16 cellular contexts compared by ENCODE assay signal in genomic region chr1:101312192-101312591, GRCh38.
DNase-seq lines count a peak whose midpoint lies in the region; ATAC-seq, FAIRE-seq and TF ChIP-seq lines count a peak whose summit lies in the region.
"Had no signal": no experiment of that assay in that cellular context is flagged by ENCODE, and none has a peak within 500 bp of the region (broad histone marks: within the 10 kb centered on the region; RNA-seq: fewer than 3 reads in every experiment).

No MANE protein-coding gene starts in this region.

- H3K4me3 Mint-ChIP-seq in CD4-positive, alpha-beta T cell, result peak overlapping the region; percentile 76

- H3K36me3 ChIP-seq in Loucy (ENCODE audit: insufficient read depth, low read length), result no peaks in the 10 kb centered on the region
- H3K36me3 ChIP-seq: BE2C had no signal

- no peak for DNase-seq in CD4-positive, alpha-beta T cell
- DNase-seq in GM12891 (ENCODE audit: insufficient read length, low spot score), result no peak
- DNase-seq in central memory CD4-positive, alpha-beta T cell, result peak; percentile 19
- DNase-seq in SKM-1 treated with dmso at 0.1 percent for 144 hours (lab: John Stamatoyannopoulos, UW; ENCODE audit: unreplicated experiment), result no peak
- no peak for DNase-seq in stimulated activated CD4-positive, alpha-beta T cell treated with anti-CD3 and anti-CD28 coated beads, Interleukin-2, amount 100 ng/mL, for 24 hours
- DNase-seq in NCI-H2171 treated with DMSO at 0.1 percent for 48 hours (lab: John Stamatoyannopoulos, UW), result no peak
- DNase-seq: BE2C, EL, IMR-90, NCI-H1417 treated with DMSO at 0.1 percent for 48 hours, NCI-H524 had no signal

- H3K36me3 Mint-ChIP-seq in CD4-positive, alpha-beta T cell (ENCODE audit: low read depth), result no peaks in the 10 kb centered on the region

- peaks cover 64% of the 10 kb centered on the region for H3K4me1 Mint-ChIP-seq in CD4-positive, alpha-beta T cell (ENCODE audit: low read depth)

- H3K9me3 Mint-ChIP-seq in CD4-positive, alpha-beta T cell, result no peaks in the 10 kb centered on the region

- H3K27ac Mint-ChIP-seq in CD4-positive, alpha-beta T cell, result peak overlapping the region; percentile 96

- no peak for TF ChIP-seq POLR2A in GM12891 (IDR thresholded peaks at IDR 0.05; ENCODE audit: low read depth, low read length)

- intact Hi-C loops in CD4-positive, alpha-beta T cell (cut with DNase I, micrococcal nuclease), result loop anchor here in 1 of 2 experiments (10.0 kb wide), 1 partner anchor 143 kb away; no protein-coding TSS in a partner anchor

- H3K4me1 ChIP-seq in Loucy (ENCODE audit: insufficient read depth, low read length, poor library complexity, severe bottlenecking), result peaks cover 92% of the 10 kb centered on the region

- TF ChIP-seq CTCF in CD4-positive, alpha-beta T cell (IDR thresholded peaks at IDR 0.05), result no peak
- TF ChIP-seq CTCF in Loucy (conservative IDR thresholded peaks at IDR 0.05; ENCODE audit: low read length), result no peak

- CTCF ChIA-PET in CD4-positive, alpha-beta T cell (lab: Charles Lee), result interaction anchor here (0.9 to 1.1 kb wide), 2 partner anchors 24 to 45 kb away, joined by 4 to 6 read pairs; no protein-coding TSS in a partner anchor

- no peak for ATAC-seq in CD4-positive, alpha-beta T cell (ENCODE audit: poor library complexity)
- no peak for ATAC-seq in HG03139 (IDR thresholded peaks at IDR 0.05; ENCODE audit: unreplicated experiment)
- ATAC-seq: left lobe of liver had no signal

- POLR2A ChIA-PET in CD4-positive, alpha-beta T cell (lab: Charles Lee), result interaction anchor here (1.1 to 2.1 kb wide), 3 partner anchors 10 to 417 kb away, joined by 4 to 5 read pairs (median 5); partner anchors contain the start of gene EXTL2

- no peak overlapping the region for H2AFZ ChIP-seq in Loucy (ENCODE audit: low read length)

- H3K4me3 ChIP-seq in Loucy (ENCODE audit: low read length, poor library complexity, severe bottlenecking), result peak overlapping the region; percentile 74

- no peaks in the 10 kb centered on the region for H3K27me3 Mint-ChIP-seq in CD4-positive, alpha-beta T cell

- no peaks in the 10 kb centered on the region for H3K27me3 ChIP-seq in CD4-positive, alpha-beta T cell (ENCODE audit: control insufficient read depth, insufficient read depth, low read length)
- no peaks in the 10 kb centered on the region for H3K27me3 ChIP-seq in Loucy (ENCODE audit: insufficient read depth, low read length, poor library complexity, severe bottlenecking)
- H3K27me3 ChIP-seq: BE2C had no signal

- peaks cover 20% of the 10 kb centered on the region for H3F3A ChIP-seq in Loucy (ENCODE audit: low read depth)

- H3K27ac ChIP-seq in CD4-positive, alpha-beta T cell (ENCODE audit: low read depth, low read length), result no peak overlapping the region
- H3K27ac ChIP-seq: epithelial cell of prostate had no signal

- H3K79me2 ChIP-seq in Loucy (ENCODE audit: insufficient read depth, low read length), result peaks cover 8% of the 10 kb centered on the region; the same call in 1 of the 2 replicates

- peak; percentile 54 for FAIRE-seq in GM12891 (lab: Jason Lieb, UNC)
- FAIRE-seq: RCC 7860 had no signal

- H3K9me2 ChIP-seq in Loucy (replicated peaks; ENCODE audit: low read depth, low read length), result no peaks in the 10 kb centered on the region

- H4K20me1 ChIP-seq in Loucy (ENCODE audit: insufficient read depth, low read length, poor library complexity, severe bottlenecking), result no peaks in the 10 kb centered on the region

- peak overlapping the region; percentile 95 for H3K9ac ChIP-seq in Loucy (ENCODE audit: low read depth, low read length, poor library complexity, severe bottlenecking)

- H3K4me2 ChIP-seq in Loucy (ENCODE audit: low read depth, low read length, poor library complexity, severe bottlenecking), result peak overlapping the region; percentile 90

- H3K9me3 ChIP-seq in CD4-positive, alpha-beta T cell (ENCODE audit: control insufficient read depth, low read length), result no peaks in the 10 kb centered on the region
- H3K9me3 ChIP-seq in Loucy (ENCODE audit: insufficient read depth, low read depth, low read length), result no peaks in the 10 kb centered on the region
- H3K9me3 ChIP-seq: BE2C had no signal

TF ChIP-seq in GM12891, 5 proteins besides CTCF, POLR2A, EP300 and RAD21:
- TF ChIP-seq TAF1 (IDR thresholded peaks at IDR 0.05; ENCODE audit: low read depth, low read length) (no peak), SPI1 (IDR thresholded peaks at IDR 0.05; ENCODE audit: low read depth, low read length) (no peak), PAX5 (IDR thresholded peaks at IDR 0.05; ENCODE audit: insufficient read depth, low read length, severe bottlenecking) (no peak), POU2F2 (IDR thresholded peaks at IDR 0.05; ENCODE audit: low read depth, low read length) (no peak)
